In genomic region chr15:85415779-85416178, GRCh38 we compare ENCODE assay signal across 28 cellular contexts.
A peak's percentile ranks its signal among the peaks of the same experiment; 100 is the strongest.
DNase-seq lines count a peak whose midpoint lies in the region; ATAC-seq lines count a peak whose summit lies in the region.
"Had no signal": no experiment of that assay in that cellular context is flagged by ENCODE, and none has a peak within 500 bp of the region (broad histone marks: within the 10 kb centered on the region; RNA-seq: fewer than 3 reads in every experiment).

No MANE protein-coding gene starts in this region.

- no peak overlapping the region for H3K9ac ChIP-seq in adipocyte (ENCODE audit: low read length)
- H3K9ac ChIP-seq: KMS-11, parathyroid adenoma had no signal

- peak overlapping the region; percentile 67 for H3K27ac Mint-ChIP-seq in stimulated activated naive CD8-positive, alpha-beta T cell treated with anti-CD3 and anti-CD28 coated beads, Interleukin-15, Interleukin-2, amounts not matched to agents 100 ng/mL and 50 ng/mL, for 24 hours
- H3K27ac Mint-ChIP-seq in stimulated activated naive CD8-positive, alpha-beta T cell treated with anti-CD3 and anti-CD28 coated beads, Interleukin-15, amount 100 ng/mL, for 72 hours: no peak overlapping the region
- H3K27ac Mint-ChIP-seq: GM23338, nephron had no signal

- ATAC-seq in stimulated activated naive CD8-positive, alpha-beta T cell treated with anti-CD3 and anti-CD28 coated beads, Interleukin-15, amount 100 ng/mL, for 72 hours: no peak
- ATAC-seq in GM19397 (IDR thresholded peaks at IDR 0.05; ENCODE audit: unreplicated experiment): no peak
- ATAC-seq: esophagus mucosa, gastrocnemius medialis, GM23338, Right ventricle myocardium inferior had no signal

- peaks cover 35% of the 10 kb centered on the region for H3K4me1 ChIP-seq in adipocyte (ENCODE audit: control insufficient read depth, insufficient read depth, low read length)
- H3K4me1 ChIP-seq: parathyroid adenoma had no signal

- no peaks in the 10 kb centered on the region for H3K27me3 ChIP-seq in adipocyte (replicated peaks; ENCODE audit: control insufficient read depth, insufficient read depth, low read length)
- H3K27me3 ChIP-seq: cardiac muscle cell, gastrocnemius medialis, right atrium auricular region had no signal

- H3K27me3 Mint-ChIP-seq in stimulated activated naive CD8-positive, alpha-beta T cell treated with anti-CD3 and anti-CD28 coated beads, Interleukin-15, Interleukin-2, amounts not matched to agents 100 ng/mL and 50 ng/mL, for 24 hours: no peaks in the 10 kb centered on the region
- H3K27me3 Mint-ChIP-seq in stimulated activated naive CD8-positive, alpha-beta T cell treated with anti-CD3 and anti-CD28 coated beads, Interleukin-15, amount 100 ng/mL, for 72 hours: no peaks in the 10 kb centered on the region

- no peak for DNase-seq in stimulated activated naive CD8-positive, alpha-beta T cell treated with anti-CD3 and anti-CD28 coated beads, Interleukin-15, amount 100 ng/mL, for 72 hours
- DNase-seq in NCI-H69 (lab: John Stamatoyannopoulos, UW) (peak; percentile 67), adipocyte (ENCODE audit: low read depth) (peak; percentile 42), NCI-H524 (lab: John Stamatoyannopoulos, UW) (no peak)
- no peak for DNase-seq in stimulated activated CD4-positive, alpha-beta T cell treated with anti-CD3 and anti-CD28 coated beads, Interleukin-1b, Interleukin-23, amount 100 ng/mL, for 48 hours
- DNase-seq in activated CD4-positive, alpha-beta T cell treated with anti-CD3 and anti-CD28 coated beads, Interleukin-2, amount 50 U/mL, for 4 hours: no peak
- DNase-seq: activated naive CD4-positive, alpha-beta T cell treated with Interleukin-2 at 50 U/mL for 16 hours; anterior cingulate cortex; cortex of kidney; DMS153; gastrocnemius medialis; hippocampal formation; islet precursor cell; NCI-H1694; NCI-H510A; stimulated activated CD4-positive, alpha-beta T cell treated with anti-CD3 and anti-CD28 coated beads, Interleukin-4, amount 100 ng/mL, for 24 hours; stimulated activated naive CD4-positive, alpha-beta T cell had no signal

- peaks cover 4% of the 10 kb centered on the region for H3K9me3 Mint-ChIP-seq in stimulated activated naive CD8-positive, alpha-beta T cell treated with anti-CD3 and anti-CD28 coated beads, Interleukin-15, Interleukin-2, amounts not matched to agents 100 ng/mL and 50 ng/mL, for 24 hours
- no peaks in the 10 kb centered on the region for H3K9me3 Mint-ChIP-seq in stimulated activated naive CD8-positive, alpha-beta T cell treated with anti-CD3 and anti-CD28 coated beads, Interleukin-15, amount 100 ng/mL, for 72 hours
- H3K9me3 Mint-ChIP-seq: GM23338, nephron had no signal

- no peaks in the 10 kb centered on the region for H3K36me3 ChIP-seq in adipocyte (ENCODE audit: control insufficient read depth, insufficient read depth, low read length, severe bottlenecking)
- H3K36me3 ChIP-seq: cardiac muscle cell, gastrocnemius medialis, right atrium auricular region, thoracic aorta had no signal

- peaks cover 19% of the 10 kb centered on the region for H3K36me3 Mint-ChIP-seq in stimulated activated naive CD8-positive, alpha-beta T cell treated with anti-CD3 and anti-CD28 coated beads, Interleukin-15, Interleukin-2, amounts not matched to agents 100 ng/mL and 50 ng/mL, for 24 hours (ENCODE audit: low read depth)

- no peak overlapping the region for H3K4me3 Mint-ChIP-seq in stimulated activated naive CD8-positive, alpha-beta T cell treated with anti-CD3 and anti-CD28 coated beads, Interleukin-15, Interleukin-2, amounts not matched to agents 100 ng/mL and 50 ng/mL, for 24 hours
- no peak overlapping the region for H3K4me3 Mint-ChIP-seq in stimulated activated naive CD8-positive, alpha-beta T cell treated with anti-CD3 and anti-CD28 coated beads, Interleukin-15, amount 100 ng/mL, for 72 hours
- H3K4me3 Mint-ChIP-seq: GM23338, nephron had no signal

- peaks cover 91% of the 10 kb centered on the region for H3K4me1 Mint-ChIP-seq in stimulated activated naive CD8-positive, alpha-beta T cell treated with anti-CD3 and anti-CD28 coated beads, Interleukin-15, Interleukin-2, amounts not matched to agents 100 ng/mL and 50 ng/mL, for 24 hours (ENCODE audit: low read depth)
- peaks cover 77% of the 10 kb centered on the region for H3K4me1 Mint-ChIP-seq in stimulated activated naive CD8-positive, alpha-beta T cell treated with anti-CD3 and anti-CD28 coated beads, Interleukin-15, amount 100 ng/mL, for 72 hours

- no peaks in the 10 kb centered on the region for H3K9me3 ChIP-seq in adipocyte (ENCODE audit: control insufficient read depth, low read length)
- H3K9me3 ChIP-seq: gastrocnemius medialis, right atrium auricular region, thoracic aorta had no signal

- no peak overlapping the region for H3K4me3 ChIP-seq in adipocyte (ENCODE audit: low read length)
- H3K4me3 ChIP-seq: cardiac muscle cell, gastrocnemius medialis, GM23338, right atrium auricular region, thoracic aorta had no signal

Comparison
In these comparisons a context has a peak if more than half of its experiments do, and no peak if none do; other contexts are left out.
1. DNase-seq: peak in NCI-H69 (single experiment) and adipocyte (single experiment); none in stimulated activated naive CD8-positive, alpha-beta T cell treated with anti-CD3 and anti-CD28 coated beads, Interleukin-15, amount 100 ng/mL, for 72 hours (0 of 2), stimulated activated CD4-positive, alpha-beta T cell treated with anti-CD3 and anti-CD28 coated beads, Interleukin-1b, Interleukin-23, amount 100 ng/mL, for 48 hours (single experiment), NCI-H524 (0 of 2) and activated CD4-positive, alpha-beta T cell treated with anti-CD3 and anti-CD28 coated beads, Interleukin-2, amount 50 U/mL, for 4 hours (0 of 2).